Comparison of ENCODE assay signal across 1 cellular context in the genomic region with DNA sequence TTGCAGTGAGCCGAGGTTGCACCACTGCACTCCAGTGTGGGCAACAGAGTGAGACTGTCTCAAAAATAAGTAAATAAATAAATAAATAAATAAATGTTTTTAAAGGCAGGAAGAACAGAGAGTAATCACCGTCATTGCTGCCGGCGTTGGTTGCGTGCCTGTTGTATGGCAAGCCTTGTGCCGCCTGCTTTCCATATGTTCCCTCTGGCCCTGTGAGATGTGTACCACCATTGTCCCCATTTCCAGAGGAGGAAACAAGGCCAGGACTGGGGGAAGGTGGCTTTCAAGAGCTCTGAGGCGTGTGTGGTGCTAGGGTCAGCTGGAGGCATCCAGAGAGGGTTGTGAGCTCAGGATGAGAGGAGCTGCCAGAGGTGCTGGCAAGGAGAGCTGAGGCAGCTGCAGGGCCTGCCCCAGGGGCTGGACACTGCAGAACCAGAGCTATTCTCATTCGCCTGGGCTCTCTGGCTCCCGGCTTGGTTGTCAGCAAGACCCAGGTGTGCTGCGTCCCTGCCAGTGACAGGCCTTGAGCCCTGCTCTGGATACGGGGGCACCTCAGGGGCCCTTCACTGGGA.
TF ChIP-seq lines count a peak whose summit lies in the region.

No MANE protein-coding gene starts in this region.

TF ChIP-seq in GM12878, 131 proteins besides CTCF, POLR2A, EP300 and RAD21:
- no peak for TF ChIP-seq TARDBP (IDR thresholded peaks at IDR 0.05; ENCODE audit: borderline replicate concordance)
- TF ChIP-seq, protein P1, sequence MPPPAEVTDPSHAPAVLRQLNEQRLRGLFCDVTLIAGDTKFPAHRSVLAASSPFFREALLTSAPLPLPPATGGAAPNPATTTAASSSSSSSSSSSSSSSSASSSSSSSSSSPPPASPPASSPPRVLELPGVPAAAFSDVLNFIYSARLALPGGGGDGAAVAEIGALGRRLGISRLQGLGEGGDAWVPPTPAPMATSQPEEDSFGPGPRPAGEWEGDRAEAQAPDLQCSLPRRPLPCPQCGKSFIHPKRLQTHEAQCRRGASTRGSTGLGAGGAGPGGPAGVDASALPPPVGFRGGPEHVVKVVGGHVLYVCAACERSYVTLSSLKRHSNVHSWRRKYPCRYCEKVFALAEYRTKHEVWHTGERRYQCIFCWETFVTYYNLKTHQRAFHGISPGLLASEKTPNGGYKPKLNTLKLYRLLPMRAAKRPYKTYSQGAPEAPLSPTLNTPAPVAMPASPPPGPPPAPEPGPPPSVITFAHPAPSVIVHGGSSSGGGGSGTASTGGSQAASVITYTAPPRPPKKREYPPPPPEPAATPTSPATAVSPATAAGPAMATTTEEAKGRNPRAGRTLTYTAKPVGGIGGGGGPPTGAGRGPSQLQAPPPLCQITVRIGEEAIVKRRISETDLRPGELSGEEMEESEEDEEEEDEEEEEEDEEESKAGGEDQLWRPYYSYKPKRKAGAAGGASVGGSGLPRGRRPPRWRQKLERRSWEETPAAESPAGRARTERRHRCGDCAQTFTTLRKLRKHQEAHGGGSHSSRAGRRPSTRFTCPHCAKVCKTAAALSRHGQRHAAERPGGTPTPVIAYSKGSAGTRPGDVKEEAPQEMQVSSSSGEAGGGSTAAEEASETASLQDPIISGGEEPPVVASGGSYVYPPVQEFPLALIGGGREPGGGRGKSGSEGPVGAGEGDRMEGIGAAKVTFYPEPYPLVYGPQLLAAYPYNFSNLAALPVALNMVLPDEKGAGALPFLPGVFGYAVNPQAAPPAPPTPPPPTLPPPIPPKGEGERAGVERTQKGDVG (CRISPR knock-in tag; IDR thresholded peaks at IDR 0.05), result no peak
- no peak for TF ChIP-seq MYB (IDR thresholded peaks at IDR 0.05; ENCODE audit: borderline replicate concordance, low read depth, low read length)
- TF ChIP-seq CREB1 (IDR thresholded peaks at IDR 0.05; ENCODE audit: low read depth), result no peak
- no peak for TF ChIP-seq LARP7 (IDR thresholded peaks at IDR 0.05)
- TF ChIP-seq SUPT20H (IDR thresholded peaks at IDR 0.05; ENCODE audit: borderline replicate concordance, control insufficient read depth, low read depth, low read length), result no peak
- no peak for TF ChIP-seq ZZZ3 (IDR thresholded peaks at IDR 0.05; ENCODE audit: control insufficient read depth, insufficient read length, low read depth)
- TF ChIP-seq SKIL (IDR thresholded peaks at IDR 0.05; ENCODE audit: low read depth, poor library complexity, severe bottlenecking), result no peak
